In the genomic region with DNA sequence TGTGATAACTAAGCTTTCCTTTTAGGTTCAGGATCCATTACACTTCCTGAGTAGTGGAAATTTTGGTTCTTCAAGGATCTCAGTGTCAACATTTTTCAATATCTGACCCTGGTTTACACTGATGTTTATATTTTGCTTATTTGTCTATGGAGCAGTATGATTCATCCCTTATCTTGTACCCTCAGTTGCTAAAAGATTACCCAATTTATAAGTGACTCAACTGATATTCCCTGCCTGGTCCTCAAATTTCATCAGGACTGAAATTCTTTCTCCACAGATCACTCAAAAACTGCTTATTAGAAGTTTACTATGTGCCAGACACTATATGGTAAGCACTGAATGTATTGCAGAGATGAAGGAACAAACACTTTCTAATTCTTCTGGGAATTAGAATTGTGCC, we compare ENCODE assay signal across 15 cellular contexts.
"Had no signal": no experiment of that assay in that cellular context is flagged by ENCODE, and none has a peak within 500 bp of the region (broad histone marks: within the 10 kb centered on the region; RNA-seq: fewer than 3 reads in every experiment).

No MANE protein-coding gene starts in this region.

- H3K36me3 ChIP-seq: heart right ventricle, left lung, suprapubic skin had no signal

- DNase-seq: activated CD4-positive, alpha-beta T cell treated with anti-CD3 and anti-CD28 coated beads for 48 hours; activated naive CD4-positive, alpha-beta T cell treated with anti-CD3 and anti-CD28 coated beads, Interleukin-2, amount 50 U/mL, for 16 hours; amniotic stem cell; endodermal cell; foreskin melanocyte; heart right ventricle; left lung; stimulated activated CD4-positive, alpha-beta T cell treated with anti-CD3 and anti-CD28 coated beads, Interleukin-12 subunit alpha, Interleukin-12 subunit beta, amount 100 ng/mL, for 4 hours; stimulated activated naive CD4-positive, alpha-beta T cell; T-cell; T1000 had no signal

- H3K4me3 ChIP-seq: heart right ventricle, left lung, suprapubic skin had no signal

- H3K27ac ChIP-seq: heart right ventricle, left lung, suprapubic skin had no signal

- H3K27me3 ChIP-seq: heart right ventricle, left lung, suprapubic skin had no signal

- H3K4me1 ChIP-seq: heart right ventricle, left lung, suprapubic skin had no signal

- FAIRE-seq: keratinocyte had no signal

- ATAC-seq: heart right ventricle; left lung; natural killer cell treated with Interleukin-12 subunit alpha and Interleukin-12 subunit beta and Interleukin-15 and Interleukin-18, amount 100 ng/mL, for 72 hours; sciatic nerve; T-cell had no signal

- H3K9me3 ChIP-seq: left lung, suprapubic skin had no signal
